In the genomic region with DNA sequence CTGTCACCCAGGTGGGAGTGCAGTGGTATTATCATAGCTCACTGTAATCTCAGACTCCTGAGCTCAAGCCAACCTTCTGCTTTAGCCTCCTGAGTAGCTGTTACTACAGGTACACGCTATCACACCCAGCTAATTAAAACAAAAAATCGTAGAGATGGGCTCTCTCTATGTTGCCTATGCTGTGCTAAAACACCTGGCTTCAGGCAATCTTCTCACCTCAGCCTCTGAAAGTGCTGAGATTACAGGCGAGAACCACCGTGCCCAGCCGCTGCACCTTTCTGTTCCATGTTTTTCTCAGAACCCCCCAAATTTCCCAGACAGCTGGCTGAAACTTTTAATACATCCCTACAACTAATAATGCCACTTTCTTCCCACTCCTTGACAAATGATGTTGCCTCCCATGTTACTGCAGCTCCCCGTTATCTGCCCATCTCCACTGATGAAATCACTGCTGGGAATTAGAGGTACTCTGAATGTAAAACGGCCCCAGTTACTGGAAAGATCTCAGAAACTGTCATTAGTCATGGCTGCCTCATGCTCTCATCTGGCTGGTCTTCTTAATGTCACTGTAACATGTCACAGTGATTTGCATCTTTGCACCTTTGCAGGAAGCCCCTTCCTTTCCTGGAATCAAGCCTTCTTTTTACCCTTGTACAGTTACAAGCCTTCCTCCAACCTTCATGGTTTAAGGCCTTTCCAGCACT, we compare ENCODE assay signal across 16 cellular contexts.
"Had no signal": no experiment of that assay in that cellular context is flagged by ENCODE, and none has a peak within 500 bp of the region (broad histone marks: within the 10 kb centered on the region; RNA-seq: fewer than 3 reads in every experiment).

No MANE protein-coding gene starts in this region.

- H3K27me3 Mint-ChIP-seq: stimulated activated naive B cell treated with anti-CD40 and anti-IgM and Interleukin-4, amounts not matched to agents 10 μg/mL and 1 μg/mL and 100 μg/mL, for 72 hours had no signal

- H3K9me3 ChIP-seq: ascending aorta, gastroesophageal sphincter, pancreas, transverse colon, vagina had no signal

- H3K4me1 ChIP-seq: ascending aorta, gastroesophageal sphincter, transverse colon, vagina had no signal

- H3K27me3 ChIP-seq: ascending aorta, gastroesophageal sphincter, pancreas, transverse colon, vagina had no signal

- H3K27ac ChIP-seq: ascending aorta, epithelial cell of prostate, gastroesophageal sphincter, pancreas, transverse colon, vagina had no signal

- H3K4me1 Mint-ChIP-seq: stimulated activated naive B cell treated with anti-CD40 and anti-IgM and Interleukin-4, amounts not matched to agents 10 μg/mL and 1 μg/mL and 100 μg/mL, for 72 hours had no signal

- ATAC-seq: gastroesophageal sphincter; left lobe of liver; stimulated activated naive B cell treated with anti-CD40 and anti-IgM and Interleukin-4, amounts not matched to agents 10 μg/mL and 1 μg/mL and 100 μg/mL, for 72 hours had no signal

- H3K36me3 Mint-ChIP-seq: stimulated activated naive B cell treated with anti-CD40 and anti-IgM and Interleukin-4, amounts not matched to agents 10 μg/mL and 1 μg/mL and 100 μg/mL, for 72 hours had no signal

- H3K27ac Mint-ChIP-seq: stimulated activated naive B cell treated with anti-CD40 and anti-IgM and Interleukin-4, amounts not matched to agents 10 μg/mL and 1 μg/mL and 100 μg/mL, for 72 hours had no signal

- H3K4me3 Mint-ChIP-seq: stimulated activated naive B cell treated with anti-CD40 and anti-IgM and Interleukin-4, amounts not matched to agents 10 μg/mL and 1 μg/mL and 100 μg/mL, for 72 hours had no signal

- DNase-seq: activated CD4-positive, CD25-positive, alpha-beta regulatory T cell; activated CD8-positive, alpha-beta memory T cell treated with anti-CD3 and anti-CD28 coated beads, Interleukin-2, amount 50 U/mL, for 48 hours; activated effector memory CD4-positive, alpha-beta T cell treated with anti-CD3 and anti-CD28 coated beads, Interleukin-2, amount 50 U/mL, for 16 hours; dermis blood vessel endothelial cell; islet precursor cell; midbrain; pancreas; SHP77 treated with DMSO at 0.1 percent for 48 hours; stimulated activated naive B cell treated with anti-CD40 and anti-IgM and Interleukin-4, amounts not matched to agents 10 μg/mL and 1 μg/mL and 100 μg/mL, for 72 hours; substantia nigra; transverse colon had no signal
